27 cellular contexts compared by ENCODE assay signal in the genomic region with DNA sequence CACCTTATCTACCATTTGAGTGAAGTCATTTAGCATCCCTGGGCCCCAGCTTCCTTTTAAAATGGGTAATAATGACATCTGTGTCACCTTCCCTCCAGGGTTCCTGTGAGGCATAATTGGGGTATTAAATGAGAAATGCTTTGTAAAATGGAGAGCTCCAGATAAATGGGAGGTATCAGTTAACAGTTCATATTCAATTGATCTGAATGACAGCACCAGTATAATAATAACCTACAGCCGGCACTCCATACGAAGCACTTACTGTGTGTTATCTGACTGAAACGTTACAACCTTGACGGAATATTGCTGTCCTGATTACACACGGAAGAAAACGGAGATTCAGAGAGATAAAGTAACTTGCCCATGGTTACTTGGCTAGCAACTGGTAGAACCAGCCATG.
"Had no signal": no experiment of that assay in that cellular context is flagged by ENCODE, and none has a peak within 500 bp of the region (broad histone marks: within the 10 kb centered on the region; RNA-seq: fewer than 3 reads in every experiment).

No MANE protein-coding gene starts in this region.

- ATAC-seq: esophagus mucosa; gastrocnemius medialis; heart right ventricle; left ventricle myocardium superior; naive thymus-derived CD4-positive, alpha-beta T cell; right lobe of liver; stimulated activated naive CD8-positive, alpha-beta T cell treated with anti-CD3 and anti-CD28 coated beads, Interleukin-15, amount 100 ng/mL, for 72 hours had no signal

- H2AFZ ChIP-seq: parathyroid adenoma had no signal

- H3K4me3 ChIP-seq: colonic mucosa, gastrocnemius medialis, heart right ventricle, lung, right lobe of liver, suprapubic skin, transverse colon, vagina had no signal

- H3K9me3 ChIP-seq: colonic mucosa, gastrocnemius medialis, heart right ventricle, right lobe of liver, suprapubic skin, transverse colon, vagina had no signal

- H3K27ac Mint-ChIP-seq: endodermal cell; naive thymus-derived CD4-positive, alpha-beta T cell; progenitor cell of endocrine pancreas; stimulated activated naive CD8-positive, alpha-beta T cell treated with anti-CD3 and anti-CD28 coated beads, Interleukin-15, amount 100 ng/mL, for 72 hours had no signal

- H3K9me3 Mint-ChIP-seq: dendritic cell treated with granulocyte-macrophage colony-stimulating factor and Interleukin-4, amounts not matched to agents 40 ng/mL and 50 ng/mL, for 4 days; endodermal cell; naive thymus-derived CD4-positive, alpha-beta T cell; stimulated activated naive CD8-positive, alpha-beta T cell treated with anti-CD3 and anti-CD28 coated beads, Interleukin-15, amount 100 ng/mL, for 72 hours had no signal

- H3K36me3 ChIP-seq: colonic mucosa, gastrocnemius medialis, heart right ventricle, right lobe of liver, suprapubic skin, transverse colon, vagina had no signal

- H3K4me1 ChIP-seq: colonic mucosa, gastrocnemius medialis, parathyroid adenoma, right lobe of liver, suprapubic skin, transverse colon, vagina had no signal

- H3K27me3 ChIP-seq: colonic mucosa, gastrocnemius medialis, heart right ventricle, right lobe of liver, suprapubic skin, transverse colon, vagina had no signal

- H3K79me2 ChIP-seq: parathyroid adenoma had no signal

- H3K4me3 Mint-ChIP-seq: dendritic cell treated with granulocyte-macrophage colony-stimulating factor and Interleukin-4, amounts not matched to agents 40 ng/mL and 50 ng/mL, for 4 days; endodermal cell; naive thymus-derived CD4-positive, alpha-beta T cell; neural crest cell; stimulated activated naive CD8-positive, alpha-beta T cell treated with anti-CD3 and anti-CD28 coated beads, Interleukin-15, amount 100 ng/mL, for 72 hours had no signal

- H3K27ac ChIP-seq: colonic mucosa, epithelial cell of prostate, gastrocnemius medialis, heart right ventricle, parathyroid adenoma, right lobe of liver, suprapubic skin, transverse colon, vagina had no signal

- H3K36me3 Mint-ChIP-seq: naive thymus-derived CD4-positive, alpha-beta T cell had no signal

- DNase-seq: colonic mucosa; effector CD8-positive, alpha-beta T cell; endodermal cell; foreskin fibroblast; gastrocnemius medialis; heart right ventricle; hippocampal formation; left ventricle myocardium superior; mesendoderm; midbrain; naive thymus-derived CD4-positive, alpha-beta T cell; right lobe of liver; small intestine; stimulated activated CD4-positive, alpha-beta T cell treated with anti-CD3 and anti-CD28 coated beads, Interleukin-15, amount 100 ng/mL, for 24 hours; stimulated activated CD4-positive, alpha-beta T cell treated with anti-CD3 and anti-CD28 coated beads, Interleukin-2, amount 100 ng/mL, for 48 hours; stimulated activated naive CD4-positive, alpha-beta T cell; stimulated activated naive CD8-positive, alpha-beta T cell treated with anti-CD3 and anti-CD28 coated beads, Interleukin-15, amount 100 ng/mL, for 72 hours; transverse colon had no signal

- H3K9ac ChIP-seq: parathyroid adenoma had no signal
